11 cellular contexts compared by ENCODE assay signal in genomic region chr5:59071755-59072549, GRCh38.
"Had no signal": no experiment of that assay in that cellular context is flagged by ENCODE, and none has a peak within 500 bp of the region (broad histone marks: within the 10 kb centered on the region; RNA-seq: fewer than 3 reads in every experiment).

No MANE protein-coding gene starts in this region.

- H3K4me3 ChIP-seq: GM23248, GM23338, HAP-1 had no signal

- ATAC-seq: GM23338, HCT116 had no signal

- FAIRE-seq: H1, H54 had no signal

- DNase-seq: GM23248, GOT3, H7, H9, HCEC 1CT, HFFc6 had no signal

- H3K9me3 ChIP-seq: HAP-1 had no signal

- H2AFZ ChIP-seq: GM23248, GM23338 had no signal

- H3K9ac ChIP-seq: GM23248 had no signal

- H3K27ac ChIP-seq: GM23248 had no signal

- H3K4me2 ChIP-seq: GM23338 had no signal

- H3K4me1 ChIP-seq: HAP-1 had no signal

- H3K36me3 ChIP-seq: HAP-1 had no signal
